34 cellular contexts compared by ENCODE assay signal in the genomic region with DNA sequence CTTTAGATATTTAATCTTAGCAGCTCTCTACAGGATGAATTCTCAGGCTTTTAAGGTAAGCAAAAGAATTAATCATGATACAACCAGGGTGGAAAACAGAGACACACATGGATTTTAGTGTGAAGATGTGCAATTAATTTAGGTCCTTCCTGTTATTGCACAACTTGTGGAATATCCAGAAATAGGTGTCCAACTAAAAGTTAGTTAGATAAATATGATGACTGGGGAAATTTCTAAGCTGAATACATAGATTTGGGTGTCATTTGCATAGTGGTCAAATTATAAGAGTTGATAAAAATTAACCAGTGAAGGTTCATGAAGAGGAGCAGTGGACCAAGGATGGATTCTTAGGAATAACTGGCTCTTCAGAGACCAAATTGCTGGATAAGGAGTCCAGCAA.
DNase-seq lines count a peak whose midpoint lies in the region; ATAC-seq, FAIRE-seq and TF ChIP-seq lines count a peak whose summit lies in the region.
"Had no signal": no experiment of that assay in that cellular context is flagged by ENCODE, and none has a peak within 500 bp of the region (broad histone marks: within the 10 kb centered on the region; RNA-seq: fewer than 3 reads in every experiment).

No MANE protein-coding gene starts in this region.

- DNase-seq in HepG2 (ENCODE audit: low spot score) (no peak), right lobe of liver (no peak), A549 (ENCODE audit: low read depth in 1 of 2, low spot score in 1 of 2) (no peak), IMR-90 (no peak), K562 (ENCODE audit: extremely low read depth in 1 of 4, low spot score in 3 of 4) (no peak), upper lobe of right lung (no peak), A172 (ENCODE audit: low spot score) (no peak)
- DNase-seq: 8988T; ACHN; AML-193; BE2C; C1 segment of cervical spinal cord; Caco-2; Calu3; CD4-positive, alpha-beta memory T cell; CD4-positive, alpha-beta T cell; CD4-positive, CD25-positive, alpha-beta regulatory T cell; CD8-positive, alpha-beta memory T cell; CD8-positive, alpha-beta T cell; COR-L47; DMS 273 treated with DMSO at 0.1 percent for 48 hours; DMS153; DMS53; DMS79; DMS79 treated with DMSO at 0.1 percent for 48 hours; DND-41; EL had no signal

- H3K4me2 ChIP-seq in HepG2 (ENCODE audit: low read depth, low read length) (no peak overlapping the region), A549 (no peak overlapping the region), IMR-90 (ENCODE audit: low read depth, low read length) (no peak overlapping the region), K562 (ENCODE audit: insufficient read depth, low read length) (no peak overlapping the region)
- H3K4me2 ChIP-seq: BLaER1; BLaER1 treated with 17β-estradiol and CSF1 and Interleukin-3, amounts not matched to agents 10 nM and 100 nM had no signal

- H3K9me3 ChIP-seq in HepG2 (ENCODE audit: low read length) (no peaks in the 10 kb centered on the region), right lobe of liver (no peaks in the 10 kb centered on the region), A549 (no peaks in the 10 kb centered on the region), IMR-90 (ENCODE audit: control insufficient read depth, insufficient read depth, low read length) (no peaks in the 10 kb centered on the region), K562 (replicated peaks; ENCODE audit: control insufficient read depth, insufficient read depth, low read depth, low read length) (no peaks in the 10 kb centered on the region), upper lobe of right lung (no peaks in the 10 kb centered on the region)
- H3K9me3 ChIP-seq: BE2C; BLaER1; BLaER1 treated with 17β-estradiol and CSF1 and Interleukin-3, amounts not matched to agents 10 nM and 100 nM; Caco-2 had no signal

- H3K36me3 ChIP-seq in HepG2 (replicated peaks in 1 of 2; ENCODE audit: control insufficient read depth in 1 of 2, insufficient read depth in 2 of 2, low read length in 2 of 2) (no peaks in the 10 kb centered on the region), right lobe of liver (no peaks in the 10 kb centered on the region), IMR-90 (ENCODE audit: control insufficient read depth, insufficient read depth, low read length) (no peaks in the 10 kb centered on the region), K562 (ENCODE audit: control insufficient read depth, insufficient read depth, low read length) (no peaks in the 10 kb centered on the region), upper lobe of right lung (no peaks in the 10 kb centered on the region)
- H3K36me3 ChIP-seq: BE2C; BLaER1; BLaER1 treated with 17β-estradiol and CSF1 and Interleukin-3, amounts not matched to agents 10 nM and 100 nM had no signal

- CTCF ChIA-PET in HepG2 (lab: Yijun Ruan, JAX; ENCODE audit: low intra/inter-chr PET ratio, low total read pairs) (no interaction called here), A549 (lab: Yijun Ruan, JAX) (no interaction called here), IMR-90 (lab: Yijun Ruan, JAX) (no interaction called here), K562 (lab: Yijun Ruan, JAX; ENCODE audit: low intra/inter-chr PET ratio) (no interaction called here)

- H2BK120ac ChIP-seq in IMR-90 (ENCODE audit: low read depth, low read length): no peak overlapping the region

- dilution Hi-C loops in IMR-90 (cut with HindIII; ENCODE audit: low sequenced_read_pairs, unreplicated experiment): no loop called here

- no peaks in the 10 kb centered on the region for H4K20me1 ChIP-seq in HepG2 (ENCODE audit: insufficient read depth, low read length)
- H4K20me1 ChIP-seq in IMR-90 (ENCODE audit: insufficient read depth, low read length): no peaks in the 10 kb centered on the region
- H4K20me1 ChIP-seq in K562 (replicated peaks; ENCODE audit: control insufficient read depth, insufficient read depth, low read length): no peaks in the 10 kb centered on the region
- H4K20me1 ChIP-seq: BLaER1; BLaER1 treated with 17β-estradiol and CSF1 and Interleukin-3, amounts not matched to agents 10 nM and 100 nM had no signal

- TF ChIP-seq EP300 in HepG2 (IDR thresholded peaks at IDR 0.05; ENCODE audit: low read depth in 2 of 2, low read length in 2 of 2) (no peak), HepG2 (CRISPR knock-in tag; IDR thresholded peaks at IDR 0.05; ENCODE audit: borderline replicate concordance) (no peak), A549 (IDR thresholded peaks at IDR 0.05) (no peak), K562 (IDR thresholded peaks at IDR 0.05; ENCODE audit: low read length) (no peak)

- H3K79me1 ChIP-seq in IMR-90 (ENCODE audit: low read depth in 1 of 2, low read length in 2 of 2): no peaks in the 10 kb centered on the region

- no peaks in the 10 kb centered on the region for H3K9me1 ChIP-seq in IMR-90 (ENCODE audit: insufficient read depth, low read length)
- H3K9me1 ChIP-seq in K562 (ENCODE audit: control insufficient read depth, insufficient read depth, low read length): no peaks in the 10 kb centered on the region

- H3K56ac ChIP-seq in IMR-90 (ENCODE audit: extremely low read depth, insufficient read depth, low read length): no peak overlapping the region

- TF ChIP-seq POLR2A in HepG2 (IDR thresholded peaks at IDR 0.05; ENCODE audit: insufficient read depth in 1 of 2, low read depth in 2 of 2, low read length in 2 of 2): no peak
- no peak for TF ChIP-seq POLR2A in right lobe of liver (IDR thresholded peaks at IDR 0.05)
- no peak for TF ChIP-seq POLR2A in A549 (IDR thresholded peaks at IDR 0.05; ENCODE audit: low read length)
- no peak for TF ChIP-seq POLR2A in IMR-90 (IDR thresholded peaks at IDR 0.05; ENCODE audit: low read depth, low read length)
- no peak for TF ChIP-seq POLR2A in K562 (conservative IDR thresholded peaks at IDR 0.05)

- no peak for TF ChIP-seq RAD21 in HepG2 (CRISPR knock-in tag; IDR thresholded peaks at IDR 0.05)
- TF ChIP-seq RAD21 in A549 (conservative IDR thresholded peaks at IDR 0.05 in 1 of 2, IDR thresholded peaks at IDR 0.05 in 1 of 2): no peak
- TF ChIP-seq RAD21 in IMR-90 (IDR thresholded peaks at IDR 0.05; ENCODE audit: low read length): no peak
- TF ChIP-seq RAD21 in K562 (CRISPR knock-in tag; conservative IDR thresholded peaks at IDR 0.05 in 1 of 2, IDR thresholded peaks at IDR 0.05 in 1 of 2): no peak

- H3K4me1 ChIP-seq in HepG2 (ENCODE audit: insufficient read depth, low read length) (no peaks in the 10 kb centered on the region), right lobe of liver (no peaks in the 10 kb centered on the region), A549 (no peaks in the 10 kb centered on the region), IMR-90 (ENCODE audit: control insufficient read depth, insufficient read depth, low read length) (no peaks in the 10 kb centered on the region), K562 (replicated peaks in 1 of 2; ENCODE audit: control insufficient read depth in 2 of 2, insufficient read depth in 2 of 2, low read length in 2 of 2) (no peaks in the 10 kb centered on the region), upper lobe of right lung (no peaks in the 10 kb centered on the region)
- H3K4me1 ChIP-seq: BE2C; BLaER1; BLaER1 treated with 17β-estradiol and CSF1 and Interleukin-3, amounts not matched to agents 10 nM and 100 nM; Caco-2 had no signal

- H2BK20ac ChIP-seq in IMR-90 (ENCODE audit: low read depth, low read length): no peak overlapping the region

- H3K79me2 ChIP-seq in HepG2 (ENCODE audit: insufficient read depth, low read length) (no peaks in the 10 kb centered on the region), K562 (ENCODE audit: control insufficient read depth, insufficient read depth, low read length) (no peaks in the 10 kb centered on the region)

- no peak overlapping the region for H3K18ac ChIP-seq in IMR-90 (ENCODE audit: low read depth, low read length)

- no peak overlapping the region for H4K8ac ChIP-seq in IMR-90 (ENCODE audit: low read depth in 2 of 2, low read length in 2 of 2)

- no peak overlapping the region for H3K23ac ChIP-seq in IMR-90 (ENCODE audit: low read depth, low read length)

- ATAC-seq in HepG2 (no peak), right lobe of liver (no peak), A549 (no peak), IMR-90 (ENCODE audit: low read depth) (no peak), K562 (no peak), upper lobe of right lung (no peak), HG03378 (IDR thresholded peaks at IDR 0.05; ENCODE audit: unreplicated experiment) (no peak)
- ATAC-seq: CD8-positive, alpha-beta T cell had no signal

- no peak overlapping the region for H2AK5ac ChIP-seq in IMR-90 (ENCODE audit: low read depth, low read length)

- H3K4ac ChIP-seq in IMR-90 (ENCODE audit: low read depth, low read length): no peak overlapping the region

- BruUV-seq in HepG2 (replicated peaks; lab: Mats Ljungman, UMichigan) (no TSS peak), IMR-90 (replicated peaks; lab: Mats Ljungman, UMichigan) (no TSS peak), K562 (replicated peaks; lab: Mats Ljungman, UMichigan) (no TSS peak)

- POLR2A ChIA-PET in HepG2 (lab: Yijun Ruan, JAX): no interaction called here
- POLR2A ChIA-PET in A549 (lab: Yijun Ruan, JAX): no interaction called here
- POLR2A ChIA-PET in IMR-90 (lab: Charles Lee; ENCODE audit: unreplicated experiment): no interaction called here
- POLR2A ChIA-PET in K562 (lab: Yijun Ruan, JAX): no interaction called here

- H3K4me3 ChIP-seq in HepG2 (replicated peaks in 1 of 3; ENCODE audit: insufficient read depth in 1 of 3, low read depth in 2 of 3, low read length in 3 of 3) (no peak overlapping the region), right lobe of liver (no peak overlapping the region), A549 (no peak overlapping the region), IMR-90 (ENCODE audit: insufficient read depth, low read depth, low read length) (no peak overlapping the region), K562 (no peak overlapping the region), upper lobe of right lung (no peak overlapping the region)
- H3K4me3 ChIP-seq: BLaER1; BLaER1 treated with 17β-estradiol and CSF1 and Interleukin-3, amounts not matched to agents 10 nM and 100 nM had no signal

- no peak for TF ChIP-seq CTCF in HepG2 (CRISPR knock-in tag; IDR thresholded peaks at IDR 0.05)
- TF ChIP-seq CTCF in right lobe of liver (IDR thresholded peaks at IDR 0.05): no peak
- TF ChIP-seq CTCF in A549 (IDR thresholded peaks at IDR 0.05): no peak
- TF ChIP-seq CTCF in IMR-90 (conservative IDR thresholded peaks at IDR 0.05; ENCODE audit: low read depth, low read length): no peak
- no peak for TF ChIP-seq CTCF in K562 (IDR thresholded peaks at IDR 0.05 in 2 of 3, conservative IDR thresholded peaks at IDR 0.05 in 1 of 3; ENCODE audit: insufficient read depth in 2 of 3, low read depth in 1 of 3, low read length in 3 of 3)
- no peak for TF ChIP-seq CTCF in upper lobe of right lung (IDR thresholded peaks at IDR 0.05)

- no peak overlapping the region for H3K14ac ChIP-seq in IMR-90 (replicated peaks; ENCODE audit: low read depth, low read length)

- no peak overlapping the region for H2AFZ ChIP-seq in HepG2 (ENCODE audit: low read length)
- H2AFZ ChIP-seq in IMR-90 (replicated peaks; ENCODE audit: low read length, poor library complexity): no peak overlapping the region
- no peak overlapping the region for H2AFZ ChIP-seq in K562 (ENCODE audit: low read depth, low read length)

- intact Hi-C loops in HepG2 (cut with micrococcal nuclease; ENCODE audit: unreplicated experiment): no loop called here
- intact Hi-C loops in right lobe of liver (cut with DNase I): no loop called here
- intact Hi-C loops in IMR-90 (cut with micrococcal nuclease): no loop called here
- intact Hi-C loops in K562 (cut with micrococcal nuclease): no loop called here
- intact Hi-C loops in upper lobe of right lung (cut with DNase I): no loop called here

- no peak overlapping the region for H2BK15ac ChIP-seq in IMR-90 (ENCODE audit: low read depth, low read length)

- H3K27ac ChIP-seq in HepG2 (ENCODE audit: extremely low read length, insufficient read depth, low read length) (no peak overlapping the region), right lobe of liver (no peak overlapping the region), A549 (no peak overlapping the region), IMR-90 (ENCODE audit: insufficient read depth, low read length) (no peak overlapping the region), K562 (ENCODE audit: extremely low read depth, low read depth, low read length) (no peak overlapping the region), upper lobe of right lung (no peak overlapping the region)
- H3K27ac ChIP-seq: 22Rv1; BLaER1; BLaER1 treated with 17β-estradiol and CSF1 and Interleukin-3, amounts not matched to agents 10 nM and 100 nM; C4-2B had no signal

- no peak overlapping the region for H2AK9ac ChIP-seq in IMR-90 (replicated peaks; ENCODE audit: low read depth, low read length, poor library complexity)

- H3K27me3 ChIP-seq in HepG2 (ENCODE audit: control insufficient read depth in 1 of 2, insufficient read depth in 2 of 2, low read length in 2 of 2) (no peaks in the 10 kb centered on the region), right lobe of liver (no peaks in the 10 kb centered on the region), IMR-90 (ENCODE audit: control insufficient read depth, insufficient read depth, low read length) (no peaks in the 10 kb centered on the region), K562 (ENCODE audit: control insufficient read depth in 2 of 2, insufficient read depth in 2 of 2, low read length in 2 of 2) (no peaks in the 10 kb centered on the region), upper lobe of right lung (no peaks in the 10 kb centered on the region)
- H3K27me3 ChIP-seq: BE2C; BLaER1; BLaER1 treated with 17β-estradiol and CSF1 and Interleukin-3, amounts not matched to agents 10 nM and 100 nM had no signal

- no peak for FAIRE-seq in HepG2 (lab: Jason Lieb, UNC)
- no peak for FAIRE-seq in A549 (lab: Jason Lieb, UNC)
- FAIRE-seq in K562 (lab: Jason Lieb, UNC): no peak
- FAIRE-seq: A204.1, D721Med had no signal

- in situ Hi-C loops in HepG2 (cut with HindIII; ENCODE audit: extremely low pct_ligation_motif_present, low pct_unique_long_range_greater_than_20kb): no loop called here
- in situ Hi-C loops in IMR-90 (cut with MboI; ENCODE audit: low sequenced_read_pairs): no loop called here
- in situ Hi-C loops in K562 (cut with MboI): no loop called here

- H2BK5ac ChIP-seq in IMR-90 (ENCODE audit: low read depth, low read length, poor library complexity, severe bottlenecking): no peak overlapping the region

- no peak overlapping the region for H4K5ac ChIP-seq in IMR-90 (ENCODE audit: low read depth, low read length)

- H4K91ac ChIP-seq in IMR-90 (ENCODE audit: insufficient read depth, low read depth, low read length): no peak overlapping the region

- no peak overlapping the region for H3K9ac ChIP-seq in HepG2 (ENCODE audit: insufficient read depth, low read depth, low read length)
- H3K9ac ChIP-seq in IMR-90 (ENCODE audit: low read depth, low read length): no peak overlapping the region
- H3K9ac ChIP-seq in K562 (ENCODE audit: insufficient read depth in 1 of 2, low read depth in 2 of 2, low read length in 2 of 2): no peak overlapping the region
- H3K9ac ChIP-seq: BLaER1; BLaER1 treated with 17β-estradiol and CSF1 and Interleukin-3, amounts not matched to agents 10 nM and 100 nM had no signal

Comparison
In these comparisons a context has a peak if more than half of its experiments do, and no peak if none do; other contexts are left out.
1. Of the 241 proteins assayed by ChIP-seq in both HepG2 and K562: peak only in HepG2: MAFF and MAFK; only in K562: none; in both: CEBPB; in neither: 238.